In the genomic region with DNA sequence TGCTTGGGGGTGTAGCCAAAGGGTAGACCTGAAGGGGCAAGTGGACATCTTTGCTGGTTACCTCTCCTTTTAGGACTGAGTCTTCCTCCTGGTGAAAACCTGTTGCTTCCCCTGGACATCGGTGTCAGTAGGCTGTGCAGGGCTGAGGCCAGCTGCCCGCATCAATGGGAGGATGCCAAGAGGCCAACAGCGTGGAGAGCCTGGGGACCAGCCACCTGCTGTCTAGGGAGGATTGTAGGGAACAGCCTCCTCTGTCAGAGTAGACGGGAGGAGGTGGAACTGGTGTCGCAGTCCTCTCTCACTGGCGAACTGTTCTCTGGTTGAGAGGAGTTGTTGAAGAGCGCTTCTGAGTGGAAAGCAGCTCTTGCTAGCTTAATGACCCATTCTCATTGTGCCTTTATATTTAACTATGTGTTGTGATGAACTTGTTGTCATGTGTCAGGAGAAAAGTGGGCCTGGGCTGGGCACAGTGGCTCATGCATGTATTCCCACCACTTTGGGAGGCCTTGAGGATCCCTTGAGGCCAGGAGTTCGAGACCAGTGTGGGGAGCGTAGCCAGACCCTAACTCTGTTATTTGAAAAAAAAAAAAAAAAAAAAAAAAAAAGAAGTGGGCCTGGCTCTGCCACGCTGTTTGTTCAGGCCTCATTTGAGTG, we compare ENCODE assay signal across 9 cellular contexts. TPM values are rescaled to one million over a fixed set of nuclear protein-coding genes. Genes with fewer than 3 reads are reported as not detected.
DNase-seq lines count a peak whose midpoint lies in the region; ATAC-seq and TF ChIP-seq lines count a peak whose summit lies in the region.
"Had no signal": no experiment of that assay in that cellular context is flagged by ENCODE, and none has a peak within 500 bp of the region (broad histone marks: within the 10 kb centered on the region; RNA-seq: fewer than 3 reads in every experiment).

No MANE protein-coding gene starts in this region.

- WGBS in H9 (ENCODE audit: extremely low coverage, insufficient read length, low lambda C conversion rate): no CpG with 5 or more reads among the region's 10 CpGs

- no peak for TF ChIP-seq CTCF in H9 (conservative IDR thresholded peaks at IDR 0.05)
- no peak for TF ChIP-seq CTCF in Peyer's patch (IDR thresholded peaks at IDR 0.05)
- TF ChIP-seq CTCF in fibroblast of the aortic adventitia (IDR thresholded peaks at IDR 0.05; ENCODE audit: insufficient read depth, low read length): no peak
- TF ChIP-seq CTCF in retinal pigment epithelial cell (conservative IDR thresholded peaks at IDR 0.05; ENCODE audit: low read depth, low read length): no peak
- TF ChIP-seq CTCF in mucosa of descending colon (IDR thresholded peaks at IDR 0.05): no peak

- no peak overlapping the region for H2BK120ac ChIP-seq in H9 (ENCODE audit: low read depth, low read length, poor library complexity, severe bottlenecking)

- no peak overlapping the region for H2BK5ac ChIP-seq in H9 (ENCODE audit: insufficient read length, low read length)

- H3K4ac ChIP-seq in H9 (ENCODE audit: low read depth, low read length): no peak overlapping the region

- H2BK15ac ChIP-seq in H9 (ENCODE audit: low read depth, low read length): no peak overlapping the region

- H3K27me3 ChIP-seq in H9 (ENCODE audit: insufficient read depth, low read length) (peaks cover 4% of the 10 kb centered on the region; the same call in 1 of the 2 replicates), Peyer's patch (no peaks in the 10 kb centered on the region)

- H3K4me1 Mint-ChIP-seq in H9: peaks cover 8 to 9% of the 10 kb centered on the region in 2 experiments
- H3K4me1 Mint-ChIP-seq in activated CD4-positive, alpha-beta T cell treated with anti-CD3 and anti-CD28 coated beads for 36 hours: peaks cover 15% of the 10 kb centered on the region

- H3K23me2 ChIP-seq in H9 (ENCODE audit: insufficient read length, low read depth, low read length, poor library complexity, severe bottlenecking): peaks cover 3% of the 10 kb centered on the region

- H2BK12ac ChIP-seq in H9 (ENCODE audit: insufficient read length, low read depth, low read length): no peak overlapping the region

- peak overlapping the region; percentile 76 for H3K4me2 ChIP-seq in H9 (ENCODE audit: insufficient read depth, insufficient read length, low read length)

- no peak overlapping the region for H3K23ac ChIP-seq in H9 (ENCODE audit: insufficient read length, low read depth, low read length)

- DNase-seq in H9: no peak
- DNase-seq in Peyer's patch: no peak
- DNase-seq in fibroblast of the aortic adventitia (ENCODE audit: low read depth): no peak
- no peak for DNase-seq in retinal pigment epithelial cell (ENCODE audit: low read depth)
- no peak for DNase-seq in activated CD4-positive, alpha-beta T cell treated with anti-CD3 and anti-CD28 coated beads for 36 hours
- no peak for DNase-seq in effector CD4-positive, alpha-beta T cell
- DNase-seq in mucosa of descending colon: no peak

- H3K4me3 Mint-ChIP-seq in H9: peak overlapping the region in 1 of 2 experiments; percentile 92; a peak in 3 of 5 replicates
- H3K4me3 Mint-ChIP-seq in activated CD4-positive, alpha-beta T cell treated with anti-CD3 and anti-CD28 coated beads for 36 hours: no peak overlapping the region
- H3K4me3 Mint-ChIP-seq: activated CD8-positive, alpha-beta T cell treated with anti-CD3 and anti-CD28 coated beads, Interleukin-2, amount 10 ng/mL, durations not matched to agents 7 days and 5 days had no signal

- H3K14ac ChIP-seq in H9 (ENCODE audit: insufficient read depth, low read length): no peak overlapping the region

- POLR2A ChIA-PET in activated CD4-positive, alpha-beta T cell treated with anti-CD3 and anti-CD28 coated beads for 36 hours (lab: Charles Lee): interaction anchor here (0.7 kb wide), 1 partner anchor 26 kb away, joined by 3 read pairs; no protein-coding TSS in a partner anchor

- peaks cover 7 to 23% (median 20%) of the 10 kb centered on the region in 3 experiments for H3K36me3 Mint-ChIP-seq in H9 (ENCODE audit: insufficient read depth in 1 of 3, low read depth in 3 of 3)
- H3K36me3 Mint-ChIP-seq in activated CD4-positive, alpha-beta T cell treated with anti-CD3 and anti-CD28 coated beads for 36 hours (ENCODE audit: low read depth): peaks cover 13% of the 10 kb centered on the region

- no peak overlapping the region for H2AFZ ChIP-seq in H9 (ENCODE audit: low read length)

- no peaks in the 10 kb centered on the region; a peak in 1 of 5 replicates for H3K9me3 Mint-ChIP-seq in H9
- H3K9me3 Mint-ChIP-seq in activated CD4-positive, alpha-beta T cell treated with anti-CD3 and anti-CD28 coated beads for 36 hours (ENCODE audit: low read depth): no peaks in the 10 kb centered on the region

- H2AK5ac ChIP-seq in H9 (ENCODE audit: insufficient read length, low read length): no peak overlapping the region

- no peak overlapping the region for H4K91ac ChIP-seq in H9 (ENCODE audit: insufficient read length, low read depth, low read length)

- CTCF ChIA-PET in activated CD4-positive, alpha-beta T cell treated with anti-CD3 and anti-CD28 coated beads for 36 hours (lab: Charles Lee): interaction anchor here (0.5 to 10.3 kb wide), 12 partner anchors 57 to 1144 kb away, joined by 3 to 105 read pairs (median 3); a partner anchor contains a TSS

- no peaks in the 10 kb centered on the region for H3K4me1 ChIP-seq in H9 (ENCODE audit: insufficient read depth, low read length)
- H3K4me1 ChIP-seq in Peyer's patch: peaks cover 0 to 22% (median 9%) of the 10 kb centered on the region in 4 donors
- peaks cover 14% of the 10 kb centered on the region for H3K4me1 ChIP-seq in mucosa of descending colon (ENCODE audit: low read depth)

- H3K18ac ChIP-seq in H9 (ENCODE audit: insufficient read length, low read depth, low read length): no peak overlapping the region

- H3K27ac ChIP-seq in H9 (ENCODE audit: insufficient read length, low read depth, low read length) (no peak overlapping the region), Peyer's patch (peak overlapping the region in 2 of 4 donors; percentile 6 to 95)

- H3K56ac ChIP-seq in H9 (ENCODE audit: insufficient read length, low read depth, low read length): no peak overlapping the region

- H3K4me3 ChIP-seq in Peyer's patch (peak overlapping the region in 3 of 4 donors; percentile 4 to 98 (median 97)), fibroblast of the aortic adventitia (ENCODE audit: low read depth, low read length) (peak overlapping the region; percentile 96), retinal pigment epithelial cell (ENCODE audit: low read length) (peak overlapping the region; percentile 98), mucosa of descending colon (no peak overlapping the region)

- H3K9me3 ChIP-seq in H9 (ENCODE audit: control insufficient read depth, low read depth, low read length): no peaks in the 10 kb centered on the region
- no peaks in the 10 kb centered on the region for H3K9me3 ChIP-seq in Peyer's patch
- no peaks in the 10 kb centered on the region for H3K9me3 ChIP-seq in mucosa of descending colon

- no peak overlapping the region for H3K9ac ChIP-seq in H9 (ENCODE audit: extremely low read depth, insufficient read length, low read length)

- intact Hi-C loops in activated CD4-positive, alpha-beta T cell treated with anti-CD3 and anti-CD28 coated beads for 36 hours (cut with DNase I, micrococcal nuclease): no loop called here
- intact Hi-C loops in mucosa of descending colon (cut with DNase I, micrococcal nuclease): loop anchor here in 1 of 2 donors (10.0 kb wide), 1 partner anchor 79 kb away; no protein-coding TSS in a partner anchor

- no peak for ATAC-seq in activated CD4-positive, alpha-beta T cell treated with anti-CD3 and anti-CD28 coated beads for 36 hours
- ATAC-seq in HG02973 (IDR thresholded peaks at IDR 0.05; ENCODE audit: unreplicated experiment): no peak
- ATAC-seq in mucosa of descending colon: no peak
- ATAC-seq: activated CD8-positive, alpha-beta T cell treated with anti-CD3 and anti-CD28 coated beads, Interleukin-2, amount 10 ng/mL, durations not matched to agents 7 days and 5 days had no signal

- H3K36me3 ChIP-seq in Peyer's patch: peaks cover 0 to 17% (median 0%) of the 10 kb centered on the region in 3 donors
- H3K36me3 ChIP-seq in mucosa of descending colon (ENCODE audit: low read depth): peaks cover 7% of the 10 kb centered on the region

- H3K79me2 ChIP-seq in H9 (ENCODE audit: insufficient read depth, low read length): no peaks in the 10 kb centered on the region; the same call in 1 of the 2 replicates

- no peaks in the 10 kb centered on the region for H4K20me1 ChIP-seq in H9 (ENCODE audit: control insufficient read depth, insufficient read depth, insufficient read length)

- H2BK20ac ChIP-seq in H9 (ENCODE audit: low read depth, low read length, poor library complexity, severe bottlenecking): no peak overlapping the region

- peaks cover 33% of the 10 kb centered on the region for H3K27me3 Mint-ChIP-seq in H9 (ENCODE audit: low read depth)
- H3K27me3 Mint-ChIP-seq in activated CD4-positive, alpha-beta T cell treated with anti-CD3 and anti-CD28 coated beads for 36 hours: no peaks in the 10 kb centered on the region

- H4K8ac ChIP-seq in H9 (replicated peaks; ENCODE audit: insufficient read length, low read depth, low read length): no peak overlapping the region

- no peak overlapping the region for H3T11ph ChIP-seq in H9 (ENCODE audit: low read length)

- H4K5ac ChIP-seq in H9 (ENCODE audit: insufficient read length, low read depth, low read length): no peak overlapping the region

- no peaks in the 10 kb centered on the region for H3K79me1 ChIP-seq in H9 (ENCODE audit: insufficient read depth, low read depth, low read length, poor library complexity, severe bottlenecking)

- no peak overlapping the region for H3K27ac Mint-ChIP-seq in H9
- H3K27ac Mint-ChIP-seq in activated CD4-positive, alpha-beta T cell treated with anti-CD3 and anti-CD28 coated beads for 36 hours: no peak overlapping the region

- no peak for TF ChIP-seq POLR2A in Peyer's patch (IDR thresholded peaks at IDR 0.05)

RNA-seq across cellular contexts. Expression of a gene that starts 1.8 kb away (rescaled TPM):
- 9.4 and 9.5 TPM in 2 replicates for total RNA-seq in H9 (2021)
- 10 to 100 TPM in 1 of 4 donors, 1 to 10 TPM in 3; 6.5 to 11.0 (median 9.2) TPM for total RNA-seq in Peyer's patch
- 3.3 and 4.8 TPM in 2 replicates for total RNA-seq in fibroblast of the aortic adventitia (ENCODE audit: low replicate concordance)
- total RNA-seq in activated CD4-positive, alpha-beta T cell treated with anti-CD3 and anti-CD28 coated beads for 36 hours: 1 to 10 TPM; 8.4 to 9.5 TPM
- 10 to 100 TPM in 1 of 3 donors, 1 to 10 TPM in 2; 9.0 to 13.9 (median 9.5) TPM for total RNA-seq in mucosa of descending colon

RNA-seq across cellular contexts. Expression of a gene that starts 3.1 kb away (rescaled TPM):
- total RNA-seq in H9 (2021): 82.1 and 84.2 TPM in 2 replicates
- total RNA-seq in Peyer's patch: 10 to 100 TPM; 41.3 to 79.7 (median 71.3) TPM
- 103 and 105 TPM in 2 replicates for total RNA-seq in fibroblast of the aortic adventitia (ENCODE audit: low replicate concordance)
- total RNA-seq in activated CD4-positive, alpha-beta T cell treated with anti-CD3 and anti-CD28 coated beads for 36 hours: 10 to 100 TPM; 51.1 to 53.3 TPM
- total RNA-seq in mucosa of descending colon: 100 to 1,000 TPM in 1 of 3 donors, 10 to 100 TPM in 2; 70.6 to 121 (median 77.7) TPM

RNA-seq across cellular contexts. Expression of a gene that starts 54.2 kb away (rescaled TPM):
- total RNA-seq in H9 (2021) (not detected in 2 replicates), Peyer's patch (1 to 10 TPM in 1 of 4 donors, under 1 TPM in 1, not detected in 2; 0.85 to 2.8 TPM), fibroblast of the aortic adventitia (ENCODE audit: low replicate concordance) (not detected in 2 replicates), mucosa of descending colon (1 to 10 TPM in 2 of 3 donors, under 1 TPM in 1; 0.41 to 2.3 (median 2.0) TPM)
- under 1 TPM; 0.27 to 0.32 TPM for total RNA-seq in activated CD4-positive, alpha-beta T cell treated with anti-CD3 and anti-CD28 coated beads for 36 hours
